1 cellular context compared by ENCODE assay signal in the genomic region with DNA sequence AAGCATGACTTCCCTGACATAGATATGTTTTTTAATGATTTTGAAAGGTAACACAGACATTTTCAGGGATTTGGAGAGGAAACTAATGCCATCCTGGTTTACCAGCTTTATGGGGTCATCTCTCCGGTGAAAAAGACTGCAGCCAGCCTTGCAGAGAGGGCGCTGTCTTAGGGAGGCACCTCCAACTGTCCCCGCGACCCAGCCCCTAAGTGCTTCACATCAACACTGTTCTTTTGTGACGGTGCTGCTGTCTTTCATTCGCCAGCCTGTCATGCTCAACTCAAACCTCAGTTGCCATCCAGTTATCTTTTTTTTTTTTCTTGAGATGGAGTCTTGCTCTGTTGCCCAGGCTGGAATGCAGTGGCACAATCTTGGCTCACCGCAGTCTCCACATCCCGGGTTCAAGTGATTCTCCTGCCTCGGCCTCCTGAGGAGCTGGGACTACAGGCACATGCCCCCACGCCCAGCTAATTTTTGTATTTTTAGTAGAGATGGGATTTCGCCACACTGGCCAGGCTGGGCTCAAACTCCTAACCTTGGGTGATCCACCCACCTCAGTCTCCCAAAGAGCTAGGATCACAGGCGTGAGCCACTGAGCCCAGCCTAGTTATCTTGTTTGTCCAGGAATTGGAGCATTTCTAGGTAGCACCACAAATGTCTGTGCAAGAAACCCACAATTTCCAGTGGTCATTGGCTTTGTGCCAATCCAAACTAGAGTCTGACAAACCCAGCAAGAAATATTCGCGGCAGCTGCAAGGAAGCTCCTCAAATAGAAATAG.
TF ChIP-seq lines count a peak whose summit lies in the region.

No MANE protein-coding gene starts in this region.

TF ChIP-seq in GM23338, 12 proteins besides CTCF, POLR2A, EP300 and RAD21 (continued from another document):
- TF ChIP-seq, protein P1, sequence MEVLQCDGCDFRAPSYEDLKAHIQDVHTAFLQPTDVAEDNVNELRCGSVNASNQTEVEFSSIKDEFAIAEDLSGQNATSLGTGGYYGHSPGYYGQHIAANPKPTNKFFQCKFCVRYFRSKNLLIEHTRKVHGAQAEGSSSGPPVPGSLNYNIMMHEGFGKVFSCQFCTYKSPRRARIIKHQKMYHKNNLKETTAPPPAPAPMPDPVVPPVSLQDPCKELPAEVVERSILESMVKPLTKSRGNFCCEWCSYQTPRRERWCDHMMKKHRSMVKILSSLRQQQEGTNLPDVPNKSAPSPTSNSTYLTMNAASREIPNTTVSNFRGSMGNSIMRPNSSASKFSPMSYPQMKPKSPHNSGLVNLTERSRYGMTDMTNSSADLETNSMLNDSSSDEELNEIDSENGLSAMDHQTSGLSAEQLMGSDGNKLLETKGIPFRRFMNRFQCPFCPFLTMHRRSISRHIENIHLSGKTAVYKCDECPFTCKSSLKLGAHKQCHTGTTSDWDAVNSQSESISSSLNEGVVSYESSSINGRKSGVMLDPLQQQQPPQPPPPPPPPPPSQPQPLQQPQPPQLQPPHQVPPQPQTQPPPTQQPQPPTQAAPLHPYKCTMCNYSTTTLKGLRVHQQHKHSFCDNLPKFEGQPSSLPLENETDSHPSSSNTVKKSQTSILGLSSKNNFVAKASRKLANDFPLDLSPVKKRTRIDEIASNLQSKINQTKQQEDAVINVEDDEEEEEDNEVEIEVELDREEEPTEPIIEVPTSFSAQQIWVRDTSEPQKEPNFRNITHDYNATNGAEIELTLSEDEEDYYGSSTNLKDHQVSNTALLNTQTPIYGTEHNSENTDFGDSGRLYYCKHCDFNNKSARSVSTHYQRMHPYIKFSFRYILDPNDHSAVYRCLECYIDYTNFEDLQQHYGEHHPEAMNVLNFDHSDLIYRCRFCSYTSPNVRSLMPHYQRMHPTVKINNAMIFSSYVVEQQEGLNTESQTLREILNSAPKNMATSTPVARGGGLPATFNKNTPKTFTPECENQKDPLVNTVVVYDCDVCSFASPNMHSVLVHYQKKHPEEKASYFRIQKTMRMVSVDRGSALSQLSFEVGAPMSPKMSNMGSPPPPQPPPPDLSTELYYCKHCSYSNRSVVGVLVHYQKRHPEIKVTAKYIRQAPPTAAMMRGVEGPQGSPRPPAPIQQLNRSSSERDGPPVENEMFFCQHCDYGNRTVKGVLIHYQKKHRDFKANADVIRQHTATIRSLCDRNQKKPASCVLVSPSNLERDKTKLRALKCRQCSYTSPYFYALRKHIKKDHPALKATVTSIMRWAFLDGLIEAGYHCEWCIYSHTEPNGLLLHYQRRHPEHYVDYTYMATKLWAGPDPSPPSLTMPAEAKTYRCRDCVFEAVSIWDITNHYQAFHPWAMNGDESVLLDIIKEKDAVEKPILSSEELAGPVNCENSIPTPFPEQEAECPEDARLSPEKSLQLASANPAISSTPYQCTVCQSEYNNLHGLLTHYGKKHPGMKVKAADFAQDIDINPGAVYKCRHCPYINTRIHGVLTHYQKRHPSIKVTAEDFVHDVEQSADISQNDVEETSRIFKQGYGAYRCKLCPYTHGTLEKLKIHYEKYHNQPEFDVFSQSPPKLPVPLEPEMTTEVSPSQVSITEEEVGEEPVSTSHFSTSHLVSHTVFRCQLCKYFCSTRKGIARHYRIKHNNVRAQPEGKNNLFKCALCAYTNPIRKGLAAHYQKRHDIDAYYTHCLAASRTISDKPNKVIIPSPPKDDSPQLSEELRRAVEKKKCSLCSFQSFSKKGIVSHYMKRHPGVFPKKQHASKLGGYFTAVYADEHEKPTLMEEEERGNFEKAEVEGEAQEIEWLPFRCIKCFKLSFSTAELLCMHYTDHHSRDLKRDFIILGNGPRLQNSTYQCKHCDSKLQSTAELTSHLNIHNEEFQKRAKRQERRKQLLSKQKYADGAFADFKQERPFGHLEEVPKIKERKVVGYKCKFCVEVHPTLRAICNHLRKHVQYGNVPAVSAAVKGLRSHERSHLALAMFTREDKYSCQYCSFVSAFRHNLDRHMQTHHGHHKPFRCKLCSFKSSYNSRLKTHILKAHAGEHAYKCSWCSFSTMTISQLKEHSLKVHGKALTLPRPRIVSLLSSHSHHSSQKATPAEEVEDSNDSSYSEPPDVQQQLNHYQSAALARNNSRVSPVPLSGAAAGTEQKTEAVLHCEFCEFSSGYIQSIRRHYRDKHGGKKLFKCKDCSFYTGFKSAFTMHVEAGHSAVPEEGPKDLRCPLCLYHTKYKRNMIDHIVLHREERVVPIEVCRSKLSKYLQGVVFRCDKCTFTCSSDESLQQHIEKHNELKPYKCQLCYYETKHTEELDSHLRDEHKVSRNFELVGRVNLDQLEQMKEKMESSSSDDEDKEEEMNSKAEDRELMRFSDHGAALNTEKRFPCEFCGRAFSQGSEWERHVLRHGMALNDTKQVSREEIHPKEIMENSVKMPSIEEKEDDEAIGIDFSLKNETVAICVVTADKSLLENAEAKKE (CRISPR knock-in tag; IDR thresholded peaks at IDR 0.05) = no peak
- TF ChIP-seq, protein P2, sequence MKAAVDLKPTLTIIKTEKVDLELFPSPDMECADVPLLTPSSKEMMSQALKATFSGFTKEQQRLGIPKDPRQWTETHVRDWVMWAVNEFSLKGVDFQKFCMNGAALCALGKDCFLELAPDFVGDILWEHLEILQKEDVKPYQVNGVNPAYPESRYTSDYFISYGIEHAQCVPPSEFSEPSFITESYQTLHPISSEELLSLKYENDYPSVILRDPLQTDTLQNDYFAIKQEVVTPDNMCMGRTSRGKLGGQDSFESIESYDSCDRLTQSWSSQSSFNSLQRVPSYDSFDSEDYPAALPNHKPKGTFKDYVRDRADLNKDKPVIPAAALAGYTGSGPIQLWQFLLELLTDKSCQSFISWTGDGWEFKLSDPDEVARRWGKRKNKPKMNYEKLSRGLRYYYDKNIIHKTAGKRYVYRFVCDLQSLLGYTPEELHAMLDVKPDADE (IDR thresholded peaks at IDR 0.05) = no peak
- TF ChIP-seq CREB1 (CRISPR knock-in tag; IDR thresholded peaks at IDR 0.05; ENCODE audit: low read depth) (no peak), ZNF331 (CRISPR knock-in tag; IDR thresholded peaks at IDR 0.05; ENCODE audit: low read depth) (no peak), POLR2AphosphoS5 (IDR thresholded peaks at IDR 0.05; ENCODE audit: low read depth) (no peak)
TF ChIP-seq in GM23338: peak in this region for 0.
